1 cellular context compared by ENCODE assay signal in genomic region chr15:30360990-30361389, GRCh38. TPM values are rescaled to one million over a fixed set of nuclear protein-coding genes. Genes with fewer than 3 reads are reported as not detected.
"Had no signal": no experiment of that assay in that cellular context is flagged by ENCODE, and none has a peak within 500 bp of the region (broad histone marks: within the 10 kb centered on the region; RNA-seq: fewer than 3 reads in every experiment).

No MANE protein-coding gene starts in this region.

RNA-seq across cellular contexts. Expression of gene CHRFAM7A, which starts 32.4 kb away (rescaled TPM):
- total RNA-seq: vagina had no signal
